8 cellular contexts compared by ENCODE assay signal in genomic region chr9:93567271-93567959, GRCh38. TPM values are rescaled to one million over a fixed set of nuclear protein-coding genes. Genes with fewer than 3 reads are reported as not detected.
DNase-seq lines count a peak whose midpoint lies in the region; ATAC-seq, FAIRE-seq and TF ChIP-seq lines count a peak whose summit lies in the region.

No MANE protein-coding gene starts in this region.

- H3K27me3 ChIP-seq in DOHH2 (ENCODE audit: control insufficient read depth, low read length) (no peaks in the 10 kb centered on the region), K562 (ENCODE audit: control insufficient read depth in 2 of 2, insufficient read depth in 2 of 2, low read length in 2 of 2) (no peaks in the 10 kb centered on the region)

- no peaks in the 10 kb centered on the region for H3K9me2 ChIP-seq in DOHH2 (replicated peaks; ENCODE audit: control insufficient read depth, low read length)

- H3K4me1 ChIP-seq in DOHH2 (ENCODE audit: control insufficient read depth, low read length) = peaks cover 35% of the 10 kb centered on the region
- H3K4me1 ChIP-seq in K562 (replicated peaks in 1 of 2; ENCODE audit: control insufficient read depth in 2 of 2, insufficient read depth in 2 of 2, low read length in 2 of 2) = peaks cover 7 to 13% of the 10 kb centered on the region in 2 experiments; a peak in 4 of 5 replicates

- TF ChIP-seq POLR2A in K562 (conservative IDR thresholded peaks at IDR 0.05) = no peak

- no peaks in the 10 kb centered on the region for H4K20me1 ChIP-seq in DOHH2 (ENCODE audit: control insufficient read depth, insufficient read depth, low read depth, low read length)
- no peaks in the 10 kb centered on the region for H4K20me1 ChIP-seq in K562 (replicated peaks; ENCODE audit: control insufficient read depth, insufficient read depth, low read length)

- H3K79me2 ChIP-seq in DOHH2 (ENCODE audit: control insufficient read depth, low read length) (peaks cover 9% of the 10 kb centered on the region), K562 (ENCODE audit: control insufficient read depth, insufficient read depth, low read length) (no peaks in the 10 kb centered on the region; the same call in 2 of the 3 replicates)

- TF ChIP-seq EP300 in K562 (IDR thresholded peaks at IDR 0.05; ENCODE audit: low read length) = no peak

- peaks cover 31% of the 10 kb centered on the region for H3F3A ChIP-seq in DOHH2 (ENCODE audit: control insufficient read depth, insufficient read depth)

- peak overlapping the region; percentile 86 to 97 (median 94) for H3K27ac Mint-ChIP-seq in IgD-negative memory B cell

- DNase-seq in K562 (ENCODE audit: extremely low read depth in 1 of 4, low spot score in 3 of 4) (peak in 1 of 4 experiments; percentile 27), kidney tubule cell (ENCODE audit: low spot score) (peak; percentile 12), substantia nigra (lab: John Stamatoyannopoulos, UW) (peak in 1 of 49 donors; percentile 37), GM20000 (ENCODE audit: low spot score) (no peak), NOMO-1 (lab: John Stamatoyannopoulos, UW; ENCODE audit: unreplicated experiment in 2 of 2) (no peak)
- DNase-seq in central memory CD4-positive, alpha-beta T cell = no peak

- TF ChIP-seq CTCF in DOHH2 (IDR thresholded peaks at IDR 0.05; ENCODE audit: low read depth, low read length, poor library complexity, severe bottlenecking) (no peak), K562 (IDR thresholded peaks at IDR 0.05 in 2 of 3, conservative IDR thresholded peaks at IDR 0.05 in 1 of 3; ENCODE audit: insufficient read depth in 2 of 3, low read depth in 1 of 3, low read length in 3 of 3) (0 out of 6 replicates have a peak, but pooled peaks of 1 of the 3 experiments have one; percentile 9), GM20000 (IDR thresholded peaks at IDR 0.05; ENCODE audit: extremely low read depth, missing control alignments) (no peak)

- peaks cover 0 to 2% (median 0%) of the 10 kb centered on the region in 3 donors for H3K9me3 Mint-ChIP-seq in IgD-negative memory B cell

- FAIRE-seq in K562 (lab: Jason Lieb, UNC) = peak; percentile 19

- WGBS in K562 (ENCODE audit: insufficient coverage, low coverage, missing lambda C conversion rate) = 65% methylated on average over 13 of the region's 15 CpGs

- H3K27me3 Mint-ChIP-seq in IgD-negative memory B cell = no peaks in the 10 kb centered on the region

- BruUV-seq in K562 (replicated peaks; lab: Mats Ljungman, UMichigan) = no TSS peak

- CTCF ChIA-PET in K562 (lab: Yijun Ruan, JAX; ENCODE audit: low intra/inter-chr PET ratio) = interaction anchor here (0.7 kb wide), 1 partner anchor 402 kb away, joined by 4 read pairs; no protein-coding TSS in a partner anchor

- H3K36me3 ChIP-seq in DOHH2 (ENCODE audit: control insufficient read depth, low read length) (peaks cover 49% of the 10 kb centered on the region), K562 (ENCODE audit: control insufficient read depth, insufficient read depth, low read length) (peaks cover 24% of the 10 kb centered on the region)

- TF ChIP-seq RAD21 in K562 (CRISPR knock-in tag; conservative IDR thresholded peaks at IDR 0.05 in 1 of 2, IDR thresholded peaks at IDR 0.05 in 1 of 2) = no peak

- H3K4me1 Mint-ChIP-seq in IgD-negative memory B cell = peaks cover 12 to 37% (median 21%) of the 10 kb centered on the region in 3 donors

- H3K9me3 ChIP-seq in DOHH2 (ENCODE audit: control insufficient read depth, insufficient read depth, low read length) (peaks cover 17% of the 10 kb centered on the region), K562 (replicated peaks; ENCODE audit: control insufficient read depth, insufficient read depth, low read depth, low read length) (no peaks in the 10 kb centered on the region)

- POLR2A ChIA-PET in K562 (lab: Yijun Ruan, JAX) = interaction anchor here (0.7 to 1.8 kb wide), 5 partner anchors 7 to 56 kb away, joined by 3 to 6 read pairs (median 4); no protein-coding TSS in a partner anchor

- H3K9me1 ChIP-seq in K562 (ENCODE audit: control insufficient read depth, insufficient read depth, low read length) = no peaks in the 10 kb centered on the region

- H3K9ac ChIP-seq in K562 (ENCODE audit: insufficient read depth in 1 of 2, low read depth in 2 of 2, low read length in 2 of 2) = peak overlapping the region; percentile 86 to 89

- intact Hi-C loops in K562 (cut with micrococcal nuclease) = loop anchor here (10.0 kb wide), 1 partner anchor 403 kb away; no protein-coding TSS in a partner anchor

- H3K4me3 ChIP-seq in DOHH2 (ENCODE audit: low read length) (peak overlapping the region; percentile 76), K562 (peak overlapping the region; percentile 48)

- H3K27ac ChIP-seq in DOHH2 (ENCODE audit: low read depth, low read length) (peak overlapping the region; percentile 78), K562 (ENCODE audit: extremely low read depth, low read depth, low read length) (peak overlapping the region; percentile 77), substantia nigra (ENCODE audit: low read depth, low read length, poor library complexity, severe bottlenecking) (peak overlapping the region; percentile 96)

- peak; percentile 13 for ATAC-seq in K562

- in situ Hi-C loops in K562 (cut with MboI) = no loop called here

- H3K4me2 ChIP-seq in DOHH2 (ENCODE audit: low read length) = peak overlapping the region; percentile 84
- H3K4me2 ChIP-seq in K562 (ENCODE audit: insufficient read depth, low read length) = peak overlapping the region; percentile 89

- peaks cover 10% of the 10 kb centered on the region for H3K36me3 Mint-ChIP-seq in IgD-negative memory B cell

- H3K4me3 Mint-ChIP-seq in IgD-negative memory B cell = peak overlapping the region; percentile 78 to 90 (median 84)

- peak overlapping the region; percentile 85 for H2AFZ ChIP-seq in K562 (ENCODE audit: low read depth, low read length)

TF ChIP-seq in K562, 482 proteins besides CTCF, POLR2A, EP300 and RAD21 (continues in another document):
- TF ChIP-seq CBX2 (IDR thresholded peaks at IDR 0.05; ENCODE audit: insufficient read depth, low read length, poor library complexity, severe bottlenecking) (no peak), ESRRA (IDR thresholded peaks at IDR 0.05; ENCODE audit: borderline replicate concordance, low read depth) (no peak), ZNF551 (CRISPR knock-in tag; IDR thresholded peaks at IDR 0.05) (no peak), GABPB1 (CRISPR knock-in tag; IDR thresholded peaks at IDR 0.05) (no peak), ARID4B (CRISPR knock-in tag; IDR thresholded peaks at IDR 0.05) (0 out of 2 replicates have a peak, but pooled peaks have one; percentile 40), IRF1 (CRISPR knock-in tag; IDR thresholded peaks at IDR 0.05; ENCODE audit: borderline replicate concordance) (no peak)

RNA-seq across cellular contexts. Expression of gene PHF2, which starts 9.0 kb away (rescaled TPM):
- 1.6 TPM for polyA plus RNA-seq in IgD-negative memory B cell
- 9.8 and 15.0 TPM in 2 replicates for total RNA-seq in K562 (2011; cell fraction: chromatin; rRNA removed; ENCODE audit: low replicate concordance)
- 8.3 and 9.2 TPM in 2 replicates for total RNA-seq in K562 (2011; cell fraction: nucleolus; rRNA removed)
- total RNA-seq in K562 (2011; cell fraction: nucleoplasm; rRNA removed) = 7.5 and 7.8 TPM in 2 replicates
- 8.1 and 10.0 TPM in 2 replicates for total RNA-seq in K562 (2014; rRNA removed)
- total RNA-seq in K562 (2014; rRNA removed; fragmentation: Illumina TruSeq; extraction: Trizol) = 4.9 and 5.0 TPM in 2 replicates
- 7.7 and 8.1 TPM in 2 replicates for total RNA-seq in K562 (2015; rRNA removed; fragmentation: Illumina TruSeq; extraction: Trizol)
- 13.2 and 14.4 TPM in 2 replicates for total RNA-seq in K562 (2021)
- 5.0 and 5.8 TPM in 2 replicates for polyA plus RNA-seq in K562 (2011; rRNA removed)
- polyA plus RNA-seq in K562 (2011; cell fraction: cytosol; rRNA removed) = 3.4 and 3.9 TPM in 2 replicates
- 13.3 and 13.8 TPM in 2 replicates for polyA plus RNA-seq in K562 (2011; cell fraction: nucleus; rRNA removed)
- 10.2 and 11.8 TPM in 2 replicates for polyA plus RNA-seq in K562 (2012)
- 9.7 and 9.8 TPM in 2 replicates for polyA plus RNA-seq in K562 (2014; fragmentation: Illumina TruSeq; extraction: Trizol)
- under 1 TPM; 0.37 to 0.60 TPM for polyA plus RNA-seq in K562 (2014; fragmentation: Nextera tagmentation; extraction: Ambion mirVana)
- polyA plus RNA-seq in K562 (2014; rRNA removed) = 9.9 and 10.2 TPM in 2 replicates
- 3.5 and 3.7 TPM in 2 replicates for polyA minus RNA-seq in K562 (2011; rRNA and poly(A)+ RNA removed)
- polyA minus RNA-seq in K562 (2011; cell fraction: cytosol; rRNA and poly(A)+ RNA removed) = 3.8 and 5.7 TPM in 2 replicates
- polyA minus RNA-seq in K562 (2011; cell fraction: nucleus; rRNA and poly(A)+ RNA removed) = 4.6 and 6.3 TPM in 2 replicates
